In the genomic region with DNA sequence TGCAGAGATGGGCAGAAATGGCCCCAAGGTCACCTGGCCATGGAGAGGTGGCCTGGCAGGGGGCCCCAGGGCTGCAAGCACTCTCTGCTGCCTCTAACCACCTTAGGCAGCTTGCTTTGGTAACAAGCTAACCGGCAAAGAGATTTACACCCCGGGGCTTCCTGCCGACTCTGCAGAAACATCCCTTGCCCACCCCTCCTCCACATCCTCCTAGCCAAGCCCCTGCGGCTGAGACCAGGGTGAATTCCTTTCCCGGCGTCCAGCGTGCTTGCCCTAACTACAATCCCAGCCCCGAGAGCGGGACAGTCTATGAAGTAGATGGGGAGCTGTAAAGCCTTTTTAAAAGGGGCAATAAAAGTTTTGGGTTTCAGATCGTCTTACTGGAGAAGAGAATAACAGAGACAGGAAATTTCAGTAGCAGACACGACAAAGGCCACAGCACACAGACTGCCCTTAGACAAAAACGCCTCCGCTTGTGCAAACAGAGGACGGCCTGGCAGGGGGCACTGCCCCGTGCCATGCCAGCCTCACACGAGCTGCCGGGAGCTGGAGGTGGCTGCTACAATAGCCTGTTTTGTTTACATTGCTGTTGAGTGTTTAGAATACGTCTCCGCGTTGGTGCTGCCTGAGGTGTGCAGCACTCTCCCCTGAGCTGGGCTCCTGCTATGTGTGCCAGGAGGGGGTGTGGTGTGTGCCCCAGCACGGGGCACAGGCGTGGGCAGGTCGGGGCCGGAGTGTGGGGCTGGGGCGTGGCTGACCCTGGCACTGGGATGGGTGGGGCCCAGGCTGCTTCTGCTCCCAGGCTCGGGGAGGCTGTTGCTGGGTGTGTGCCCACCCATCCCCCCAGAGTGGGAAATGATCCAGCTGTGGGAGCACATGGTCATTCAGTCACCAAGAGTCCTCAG, we compare ENCODE assay signal across 1 cellular context.
TF ChIP-seq lines count a peak whose summit lies in the region.

No MANE protein-coding gene starts in this region.

TF ChIP-seq in HEK293, 187 proteins besides CTCF, POLR2A, EP300 and RAD21 (continued from another document and continues in another):
- TF ChIP-seq GFI1B (tag by site-specific recombination; IDR thresholded peaks at IDR 0.05) (no peak), ZNF701 (tag by site-specific recombination; IDR thresholded peaks at IDR 0.05) (no peak), ZNF76 (tag by site-specific recombination; IDR thresholded peaks at IDR 0.05; ENCODE audit: borderline replicate concordance, low read depth) (no peak), ZNF114 (tag by site-specific recombination; IDR thresholded peaks at IDR 0.05) (no peak), ZNF549 (tag by site-specific recombination; IDR thresholded peaks at IDR 0.05) (no peak), ZNF791 (tag by site-specific recombination; IDR thresholded peaks at IDR 0.05) (no peak), ZNF521 (tag by site-specific recombination; IDR thresholded peaks at IDR 0.05) (no peak), GLIS2 (tag by site-specific recombination; IDR thresholded peaks at IDR 0.05) (peak; percentile 83), ZNF837 (tag by site-specific recombination; IDR thresholded peaks at IDR 0.05) (no peak), ZNF391 (tag by site-specific recombination; IDR thresholded peaks at IDR 0.05; ENCODE audit: borderline replicate concordance, low read depth) (no peak), ZNF416 (tag by site-specific recombination; IDR thresholded peaks at IDR 0.05) (no peak), RBAK (tag by site-specific recombination; IDR thresholded peaks at IDR 0.05) (no peak), ZFP41 (tag by site-specific recombination; IDR thresholded peaks at IDR 0.05; ENCODE audit: borderline replicate concordance) (no peak), ZNF292 (tag by site-specific recombination; IDR thresholded peaks at IDR 0.05; ENCODE audit: borderline replicate concordance, low read depth) (no peak), SCRT2 (tag by site-specific recombination; IDR thresholded peaks at IDR 0.05) (no peak), ZNF501 (tag by site-specific recombination; IDR thresholded peaks at IDR 0.05) (no peak), ZNF354C (tag by site-specific recombination; IDR thresholded peaks at IDR 0.05; ENCODE audit: borderline replicate concordance, low read depth) (no peak), ZNF2 (tag by site-specific recombination; IDR thresholded peaks at IDR 0.05) (0 out of 2 replicates have a peak, but pooled peaks have one; percentile 21), ZNF658 (tag by site-specific recombination; IDR thresholded peaks at IDR 0.05) (no peak), ZXDB (tag by site-specific recombination; IDR thresholded peaks at IDR 0.05) (peak; percentile 80), ZNF404 (tag by site-specific recombination; IDR thresholded peaks at IDR 0.05) (no peak), KLF9 (tag by site-specific recombination; IDR thresholded peaks at IDR 0.05; ENCODE audit: low read depth) (peak; percentile 77), ZNF24 (tag by site-specific recombination; IDR thresholded peaks at IDR 0.05) (0 out of 2 replicates have a peak, but pooled peaks have one; percentile 17), ZBTB21 (tag by site-specific recombination; IDR thresholded peaks at IDR 0.05) (no peak), OVOL3 (tag by site-specific recombination; IDR thresholded peaks at IDR 0.05) (no peak), ZNF16 (tag by site-specific recombination; IDR thresholded peaks at IDR 0.05; ENCODE audit: low read depth) (no peak), ZNF792 (tag by site-specific recombination; IDR thresholded peaks at IDR 0.05) (no peak), ZBTB1 (tag by site-specific recombination; IDR thresholded peaks at IDR 0.05) (no peak), ZNF473 (tag by site-specific recombination; IDR thresholded peaks at IDR 0.05) (no peak), ZNF341 (tag by site-specific recombination; IDR thresholded peaks at IDR 0.05; ENCODE audit: low read depth) (peak; percentile 80), ZNF335 (tag by site-specific recombination; conservative IDR thresholded peaks at IDR 0.05) (peak; percentile 97), ZNF626 (tag by site-specific recombination; IDR thresholded peaks at IDR 0.05) (no peak), GLIS1 (tag by site-specific recombination; IDR thresholded peaks at IDR 0.05) (peak; percentile 100), ZNF223 (tag by site-specific recombination; IDR thresholded peaks at IDR 0.05) (no peak), ZNF202 (tag by site-specific recombination; IDR thresholded peaks at IDR 0.05; ENCODE audit: borderline replicate concordance) (no peak), ZNF138 (tag by site-specific recombination; IDR thresholded peaks at IDR 0.05; ENCODE audit: borderline replicate concordance) (no peak), ZFHX2 (tag by site-specific recombination; conservative IDR thresholded peaks at IDR 0.05) (peak; percentile 94), ZFP69B (tag by site-specific recombination; IDR thresholded peaks at IDR 0.05) (peak; percentile 63; the same call in 1 of the 2 replicates), ZNF266 (tag by site-specific recombination; IDR thresholded peaks at IDR 0.05; ENCODE audit: low read depth) (no peak), ZNF843 (tag by site-specific recombination; IDR thresholded peaks at IDR 0.05) (no peak; the same call in none of the 2 replicates), HOXA7 (CRISPR knock-in tag; IDR thresholded peaks at IDR 0.05; ENCODE audit: borderline replicate concordance) (no peak), SP2 (tag by site-specific recombination; IDR thresholded peaks at IDR 0.05) (no peak), ZNF707 (tag by site-specific recombination; IDR thresholded peaks at IDR 0.05) (no peak)
- TF ChIP-seq, protein P1, sequence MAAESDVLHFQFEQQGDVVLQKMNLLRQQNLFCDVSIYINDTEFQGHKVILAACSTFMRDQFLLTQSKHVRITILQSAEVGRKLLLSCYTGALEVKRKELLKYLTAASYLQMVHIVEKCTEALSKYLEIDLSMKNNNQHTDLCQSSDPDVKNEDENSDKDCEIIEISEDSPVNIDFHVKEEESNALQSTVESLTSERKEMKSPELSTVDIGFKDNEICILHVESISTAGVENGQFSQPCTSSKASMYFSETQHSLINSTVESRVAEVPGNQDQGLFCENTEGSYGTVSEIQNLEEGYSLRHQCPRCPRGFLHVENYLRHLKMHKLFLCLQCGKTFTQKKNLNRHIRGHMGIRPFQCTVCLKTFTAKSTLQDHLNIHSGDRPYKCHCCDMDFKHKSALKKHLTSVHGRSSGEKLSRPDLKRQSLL (tag by site-specific recombination; IDR thresholded peaks at IDR 0.05), result no peak
- TF ChIP-seq, protein P2, sequence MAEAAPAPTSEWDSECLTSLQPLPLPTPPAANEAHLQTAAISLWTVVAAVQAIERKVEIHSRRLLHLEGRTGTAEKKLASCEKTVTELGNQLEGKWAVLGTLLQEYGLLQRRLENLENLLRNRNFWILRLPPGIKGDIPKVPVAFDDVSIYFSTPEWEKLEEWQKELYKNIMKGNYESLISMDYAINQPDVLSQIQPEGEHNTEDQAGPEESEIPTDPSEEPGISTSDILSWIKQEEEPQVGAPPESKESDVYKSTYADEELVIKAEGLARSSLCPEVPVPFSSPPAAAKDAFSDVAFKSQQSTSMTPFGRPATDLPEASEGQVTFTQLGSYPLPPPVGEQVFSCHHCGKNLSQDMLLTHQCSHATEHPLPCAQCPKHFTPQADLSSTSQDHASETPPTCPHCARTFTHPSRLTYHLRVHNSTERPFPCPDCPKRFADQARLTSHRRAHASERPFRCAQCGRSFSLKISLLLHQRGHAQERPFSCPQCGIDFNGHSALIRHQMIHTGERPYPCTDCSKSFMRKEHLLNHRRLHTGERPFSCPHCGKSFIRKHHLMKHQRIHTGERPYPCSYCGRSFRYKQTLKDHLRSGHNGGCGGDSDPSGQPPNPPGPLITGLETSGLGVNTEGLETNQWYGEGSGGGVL (tag by site-specific recombination; IDR thresholded peaks at IDR 0.05), result no peak
- TF ChIP-seq, protein P3, sequence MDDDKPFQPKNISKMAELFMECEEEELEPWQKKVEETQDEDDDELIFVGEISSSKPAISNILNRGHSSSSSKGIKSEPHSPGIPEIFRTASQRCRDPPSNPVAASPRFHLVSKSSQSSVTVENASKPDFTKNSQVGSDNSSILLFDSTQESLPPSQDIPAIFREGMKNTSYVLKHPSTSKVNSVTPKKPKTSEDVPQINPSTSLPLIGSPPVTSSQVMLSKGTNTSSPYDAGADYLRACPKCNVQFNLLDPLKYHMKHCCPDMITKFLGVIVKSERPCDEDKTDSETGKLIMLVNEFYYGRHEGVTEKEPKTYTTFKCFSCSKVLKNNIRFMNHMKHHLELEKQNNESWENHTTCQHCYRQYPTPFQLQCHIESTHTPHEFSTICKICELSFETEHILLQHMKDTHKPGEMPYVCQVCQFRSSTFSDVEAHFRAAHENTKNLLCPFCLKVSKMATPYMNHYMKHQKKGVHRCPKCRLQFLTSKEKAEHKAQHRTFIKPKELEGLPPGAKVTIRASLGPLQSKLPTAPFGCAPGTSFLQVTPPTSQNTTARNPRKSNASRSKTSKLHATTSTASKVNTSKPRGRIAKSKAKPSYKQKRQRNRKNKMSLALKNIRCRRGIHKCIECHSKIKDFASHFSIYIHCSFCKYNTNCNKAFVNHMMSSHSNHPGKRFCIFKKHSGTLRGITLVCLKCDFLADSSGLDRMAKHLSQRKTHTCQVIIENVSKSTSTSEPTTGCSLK (tag by site-specific recombination; IDR thresholded peaks at IDR 0.05), result no peak
- TF ChIP-seq, protein P4, sequence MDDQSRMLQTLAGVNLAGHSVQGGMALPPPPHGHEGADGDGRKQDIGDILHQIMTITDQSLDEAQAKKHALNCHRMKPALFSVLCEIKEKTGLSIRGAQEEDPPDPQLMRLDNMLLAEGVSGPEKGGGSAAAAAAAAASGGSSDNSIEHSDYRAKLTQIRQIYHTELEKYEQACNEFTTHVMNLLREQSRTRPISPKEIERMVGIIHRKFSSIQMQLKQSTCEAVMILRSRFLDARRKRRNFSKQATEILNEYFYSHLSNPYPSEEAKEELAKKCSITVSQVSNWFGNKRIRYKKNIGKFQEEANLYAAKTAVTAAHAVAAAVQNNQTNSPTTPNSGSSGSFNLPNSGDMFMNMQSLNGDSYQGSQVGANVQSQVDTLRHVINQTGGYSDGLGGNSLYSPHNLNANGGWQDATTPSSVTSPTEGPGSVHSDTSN (CRISPR knock-in tag; IDR thresholded peaks at IDR 0.05), result no peak
- TF ChIP-seq, protein P5, sequence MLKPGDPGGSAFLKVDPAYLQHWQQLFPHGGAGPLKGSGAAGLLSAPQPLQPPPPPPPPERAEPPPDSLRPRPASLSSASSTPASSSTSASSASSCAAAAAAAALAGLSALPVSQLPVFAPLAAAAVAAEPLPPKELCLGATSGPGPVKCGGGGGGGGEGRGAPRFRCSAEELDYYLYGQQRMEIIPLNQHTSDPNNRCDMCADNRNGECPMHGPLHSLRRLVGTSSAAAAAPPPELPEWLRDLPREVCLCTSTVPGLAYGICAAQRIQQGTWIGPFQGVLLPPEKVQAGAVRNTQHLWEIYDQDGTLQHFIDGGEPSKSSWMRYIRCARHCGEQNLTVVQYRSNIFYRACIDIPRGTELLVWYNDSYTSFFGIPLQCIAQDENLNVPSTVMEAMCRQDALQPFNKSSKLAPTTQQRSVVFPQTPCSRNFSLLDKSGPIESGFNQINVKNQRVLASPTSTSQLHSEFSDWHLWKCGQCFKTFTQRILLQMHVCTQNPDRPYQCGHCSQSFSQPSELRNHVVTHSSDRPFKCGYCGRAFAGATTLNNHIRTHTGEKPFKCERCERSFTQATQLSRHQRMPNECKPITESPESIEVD (tag by site-specific recombination; IDR thresholded peaks at IDR 0.05), result no peak
- TF ChIP-seq, protein P6, sequence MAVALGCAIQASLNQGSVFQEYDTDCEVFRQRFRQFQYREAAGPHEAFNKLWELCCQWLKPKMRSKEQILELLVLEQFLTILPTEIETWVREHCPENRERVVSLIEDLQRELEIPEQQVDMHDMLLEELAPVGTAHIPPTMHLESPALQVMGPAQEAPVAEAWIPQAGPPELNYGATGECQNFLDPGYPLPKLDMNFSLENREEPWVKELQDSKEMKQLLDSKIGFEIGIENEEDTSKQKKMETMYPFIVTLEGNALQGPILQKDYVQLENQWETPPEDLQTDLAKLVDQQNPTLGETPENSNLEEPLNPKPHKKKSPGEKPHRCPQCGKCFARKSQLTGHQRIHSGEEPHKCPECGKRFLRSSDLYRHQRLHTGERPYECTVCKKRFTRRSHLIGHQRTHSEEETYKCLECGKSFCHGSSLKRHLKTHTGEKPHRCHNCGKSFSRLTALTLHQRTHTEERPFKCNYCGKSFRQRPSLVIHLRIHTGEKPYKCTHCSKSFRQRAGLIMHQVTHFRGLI (tag by site-specific recombination; IDR thresholded peaks at IDR 0.05), result no peak
- TF ChIP-seq, protein P7, sequence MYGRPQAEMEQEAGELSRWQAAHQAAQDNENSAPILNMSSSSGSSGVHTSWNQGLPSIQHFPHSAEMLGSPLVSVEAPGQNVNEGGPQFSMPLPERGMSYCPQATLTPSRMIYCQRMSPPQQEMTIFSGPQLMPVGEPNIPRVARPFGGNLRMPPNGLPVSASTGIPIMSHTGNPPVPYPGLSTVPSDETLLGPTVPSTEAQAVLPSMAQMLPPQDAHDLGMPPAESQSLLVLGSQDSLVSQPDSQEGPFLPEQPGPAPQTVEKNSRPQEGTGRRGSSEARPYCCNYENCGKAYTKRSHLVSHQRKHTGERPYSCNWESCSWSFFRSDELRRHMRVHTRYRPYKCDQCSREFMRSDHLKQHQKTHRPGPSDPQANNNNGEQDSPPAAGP (tag by site-specific recombination; IDR thresholded peaks at IDR 0.05), result peak; percentile 55
- TF ChIP-seq, protein P8, sequence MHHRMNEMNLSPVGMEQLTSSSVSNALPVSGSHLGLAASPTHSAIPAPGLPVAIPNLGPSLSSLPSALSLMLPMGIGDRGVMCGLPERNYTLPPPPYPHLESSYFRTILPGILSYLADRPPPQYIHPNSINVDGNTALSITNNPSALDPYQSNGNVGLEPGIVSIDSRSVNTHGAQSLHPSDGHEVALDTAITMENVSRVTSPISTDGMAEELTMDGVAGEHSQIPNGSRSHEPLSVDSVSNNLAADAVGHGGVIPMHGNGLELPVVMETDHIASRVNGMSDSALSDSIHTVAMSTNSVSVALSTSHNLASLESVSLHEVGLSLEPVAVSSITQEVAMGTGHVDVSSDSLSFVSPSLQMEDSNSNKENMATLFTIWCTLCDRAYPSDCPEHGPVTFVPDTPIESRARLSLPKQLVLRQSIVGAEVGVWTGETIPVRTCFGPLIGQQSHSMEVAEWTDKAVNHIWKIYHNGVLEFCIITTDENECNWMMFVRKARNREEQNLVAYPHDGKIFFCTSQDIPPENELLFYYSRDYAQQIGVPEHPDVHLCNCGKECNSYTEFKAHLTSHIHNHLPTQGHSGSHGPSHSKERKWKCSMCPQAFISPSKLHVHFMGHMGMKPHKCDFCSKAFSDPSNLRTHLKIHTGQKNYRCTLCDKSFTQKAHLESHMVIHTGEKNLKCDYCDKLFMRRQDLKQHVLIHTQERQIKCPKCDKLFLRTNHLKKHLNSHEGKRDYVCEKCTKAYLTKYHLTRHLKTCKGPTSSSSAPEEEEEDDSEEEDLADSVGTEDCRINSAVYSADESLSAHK (tag by site-specific recombination; IDR thresholded peaks at IDR 0.05), result 0 out of 2 replicates have a peak, but pooled peaks have one; percentile 41
- TF ChIP-seq, protein P9, sequence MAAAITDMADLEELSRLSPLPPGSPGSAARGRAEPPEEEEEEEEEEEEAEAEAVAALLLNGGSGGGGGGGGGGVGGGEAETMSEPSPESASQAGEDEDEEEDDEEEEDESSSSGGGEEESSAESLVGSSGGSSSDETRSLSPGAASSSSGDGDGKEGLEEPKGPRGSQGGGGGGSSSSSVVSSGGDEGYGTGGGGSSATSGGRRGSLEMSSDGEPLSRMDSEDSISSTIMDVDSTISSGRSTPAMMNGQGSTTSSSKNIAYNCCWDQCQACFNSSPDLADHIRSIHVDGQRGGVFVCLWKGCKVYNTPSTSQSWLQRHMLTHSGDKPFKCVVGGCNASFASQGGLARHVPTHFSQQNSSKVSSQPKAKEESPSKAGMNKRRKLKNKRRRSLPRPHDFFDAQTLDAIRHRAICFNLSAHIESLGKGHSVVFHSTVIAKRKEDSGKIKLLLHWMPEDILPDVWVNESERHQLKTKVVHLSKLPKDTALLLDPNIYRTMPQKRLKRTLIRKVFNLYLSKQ (tag by site-specific recombination; IDR thresholded peaks at IDR 0.05; ENCODE audit: borderline replicate concordance), result no peak
